In genomic region chr15:72271221-72271620, GRCh38 we compare ENCODE assay signal across 10 cellular contexts. TPM values are rescaled to one million over a fixed set of nuclear protein-coding genes. Genes with fewer than 3 reads are reported as not detected.
A peak's percentile ranks its signal among the peaks of the same experiment; 100 is the strongest.
DNase-seq lines count a peak whose midpoint lies in the region; ATAC-seq and TF ChIP-seq lines count a peak whose summit lies in the region.
"Had no signal": no experiment of that assay in that cellular context is flagged by ENCODE, and none has a peak within 500 bp of the region (broad histone marks: within the 10 kb centered on the region; RNA-seq: fewer than 3 reads in every experiment).

No MANE protein-coding gene starts in this region.

- H3K9me3 Mint-ChIP-seq in GM23338, result no peaks in the 10 kb centered on the region

- peaks cover 15% of the 10 kb centered on the region for H3K79me2 ChIP-seq in GM23338 (replicated peaks; ENCODE audit: insufficient read depth)

- H3K36me3 ChIP-seq in GM23338 (ENCODE audit: insufficient read depth), result peaks cover under 1% of the 10 kb centered on the region; the same call in 1 of the 2 replicates
- peaks cover 25% of the 10 kb centered on the region for H3K36me3 ChIP-seq in SJCRH30
- peaks cover 19 to 47% (median 28%) of the 10 kb centered on the region in 4 donors for H3K36me3 ChIP-seq in esophagus muscularis mucosa
- peaks cover 8 to 29% (median 14%) of the 10 kb centered on the region in 4 donors for H3K36me3 ChIP-seq in sigmoid colon

- no peaks in the 10 kb centered on the region for H3K9me2 ChIP-seq in GM23338 (ENCODE audit: insufficient read depth)

- no peaks in the 10 kb centered on the region; the same call in 1 of the 2 replicates for H3F3A ChIP-seq in GM23338 (replicated peaks; ENCODE audit: low read depth)

- H2AFZ ChIP-seq in GM23338, result no peak overlapping the region

- no peaks in the 10 kb centered on the region for H3K27me3 ChIP-seq in GM23338 (ENCODE audit: insufficient read depth)
- no peaks in the 10 kb centered on the region for H3K27me3 ChIP-seq in SJCRH30
- H3K27me3 ChIP-seq in esophagus muscularis mucosa, result no peaks in the 10 kb centered on the region
- H3K27me3 ChIP-seq in sigmoid colon, result no peaks in the 10 kb centered on the region
- H3K27me3 ChIP-seq: thyroid gland had no signal

- peaks cover 21% of the 10 kb centered on the region for H4K20me1 ChIP-seq in GM23338 (replicated peaks; ENCODE audit: insufficient read depth)

- peaks cover 3% of the 10 kb centered on the region for H3K27me3 Mint-ChIP-seq in GM23338 (ENCODE audit: insufficient read depth, low read depth, poor library complexity)

- TF ChIP-seq POLR2A in esophagus muscularis mucosa (IDR thresholded peaks at IDR 0.05; ENCODE audit: low read depth), result no peak
- TF ChIP-seq POLR2A in sigmoid colon (IDR thresholded peaks at IDR 0.05), result no peak

- H3K4me1 Mint-ChIP-seq in GM23338, result peaks cover 14% of the 10 kb centered on the region

- H3K4me3 ChIP-seq in GM23338 (peak overlapping the region; percentile 90), SJCRH30 (peak overlapping the region; percentile 91), esophagus muscularis mucosa (peak overlapping the region in 3 of 4 donors; percentile 68 to 97 (median 88)), sigmoid colon (peak overlapping the region in 3 of 4 donors; percentile 72 to 90 (median 82))

- H3K27ac ChIP-seq in GM23338 (ENCODE audit: low read depth), result no peak overlapping the region
- no peak overlapping the region for H3K27ac ChIP-seq in SJCRH30
- peak overlapping the region in 3 of 4 donors; percentile 86 to 95 (median 92) for H3K27ac ChIP-seq in esophagus muscularis mucosa (replicated peaks in 1 of 4)
- H3K27ac ChIP-seq in sigmoid colon, result peak overlapping the region in 3 of 4 donors; percentile 83 to 95 (median 91)

- H3K4me2 ChIP-seq in GM23338, result peak overlapping the region; percentile 84

- no peak for TF ChIP-seq EP300 in esophagus muscularis mucosa (IDR thresholded peaks at IDR 0.05)
- TF ChIP-seq EP300 in sigmoid colon (IDR thresholded peaks at IDR 0.05), result no peak

- no peak for DNase-seq in GM23338 (ENCODE audit: low spot score)
- no peak for DNase-seq in SJCRH30
- no peak for DNase-seq in esophagus muscularis mucosa (ENCODE audit: extremely low spot score)
- no peak for DNase-seq in sigmoid colon
- DNase-seq in stimulated activated naive CD4-positive, alpha-beta T cell (lab: John Stamatoyannopoulos, UW), result no peak
- DNase-seq in AG20443 (ENCODE audit: low spot score), result no peak
- DNase-seq in activated CD4-positive, alpha-beta T cell treated with anti-CD3 and anti-CD28 coated beads, Interleukin-2, amount 50 U/mL, for 48 hours, result no peak
- DNase-seq: activated CD4-positive, alpha-beta T cell treated with anti-CD3 and anti-CD28 coated beads for 1 hour; thyroid gland had no signal

- H3K36me3 Mint-ChIP-seq in GM23338 (ENCODE audit: low read depth), result peaks cover 8% of the 10 kb centered on the region; the same call in 2 of the 3 replicates

- H3K4me3 Mint-ChIP-seq in GM23338, result peak overlapping the region; percentile 89

- ATAC-seq in GM23338 (no peak), GM19035 (IDR thresholded peaks at IDR 0.05; ENCODE audit: unreplicated experiment) (no peak)

- TF ChIP-seq CTCF in GM23338 (conservative IDR thresholded peaks at IDR 0.05; ENCODE audit: low read depth in 2 of 2) (no peak), esophagus muscularis mucosa (IDR thresholded peaks at IDR 0.05) (no peak), sigmoid colon (IDR thresholded peaks at IDR 0.05) (no peak)

- intact Hi-C loops in esophagus muscularis mucosa (cut with DNase I), result no loop called here
- intact Hi-C loops in sigmoid colon (cut with DNase I), result loop anchor here (2.0 to 5.0 kb wide), 3 partner anchors 68 to 201 kb away; partner anchors contain the start of genes ARIH1, MYO9A and SENP8

- WGBS in esophagus muscularis mucosa, result 87% methylated on average over 4 of the region's 4 CpGs
- 91 to 93% methylated on average over 4 of the region's 4 CpGs for WGBS in sigmoid colon, 2 donors

- H3K4me1 ChIP-seq in GM23338 (ENCODE audit: insufficient read depth) (peaks cover 7% of the 10 kb centered on the region; the same call in 1 of the 2 replicates), SJCRH30 (peaks cover 26% of the 10 kb centered on the region), esophagus muscularis mucosa (peaks cover 20 to 40% (median 38%) of the 10 kb centered on the region in 4 donors), sigmoid colon (peaks cover 0 to 28% (median 22%) of the 10 kb centered on the region in 4 donors)

- no peak overlapping the region for H3K27ac Mint-ChIP-seq in GM23338

- H3K9me3 ChIP-seq in SJCRH30 (replicated peaks), result no peaks in the 10 kb centered on the region
- H3K9me3 ChIP-seq in esophagus muscularis mucosa, result no peaks in the 10 kb centered on the region
- H3K9me3 ChIP-seq in sigmoid colon, result no peaks in the 10 kb centered on the region
- H3K9me3 ChIP-seq: thyroid gland had no signal

TF ChIP-seq in GM23338, 12 proteins besides CTCF, POLR2A, EP300 and RAD21 (continues in another document):
- no peak for TF ChIP-seq EZH2 (IDR thresholded peaks at IDR 0.05; ENCODE audit: low read depth, unreplicated experiment)
- TF ChIP-seq REST (IDR thresholded peaks at IDR 0.05; ENCODE audit: unreplicated experiment), result no peak
- TF ChIP-seq CREB1 (CRISPR knock-in tag; IDR thresholded peaks at IDR 0.05; ENCODE audit: low read depth), result no peak

RNA-seq across cellular contexts. Expression of gene PARP6, which starts 1.1 kb away (rescaled TPM):
- 17.8 and 28.1 TPM in 2 replicates for total RNA-seq in GM23338 (2014; rRNA removed; shearing (Covaris generic))
- 18.3 and 27.6 TPM in 2 replicates for polyA plus RNA-seq in GM23338 (2016; fragmentation: Nextera tagmentation; extraction: Ambion mirVana)
- total RNA-seq in SJCRH30 (2014; rRNA removed; shearing (Covaris generic)), result 36.1 and 52.5 TPM in 2 replicates
- total RNA-seq in esophagus muscularis mucosa, result 10 to 100 TPM; 46.5 to 79.0 (median 53.7) TPM
- 100 to 1,000 TPM in 1 of 4 donors, 10 to 100 TPM in 3; 41.5 to 103 (median 60.0) TPM for total RNA-seq in sigmoid colon
- 10 to 100 TPM; 12.5 to 29.4 (median 27.2) TPM for polyA plus RNA-seq in sigmoid colon

RNA-seq across cellular contexts. Expression of gene PKM, which starts 40.2 kb away (rescaled TPM):
- total RNA-seq in GM23338 (2014; rRNA removed; shearing (Covaris generic)), result 1,067 and 1,137 TPM in 2 replicates
- 432 and 445 TPM in 2 replicates for polyA plus RNA-seq in GM23338 (2016; fragmentation: Nextera tagmentation; extraction: Ambion mirVana)
- 1,855 and 1,858 TPM in 2 replicates for total RNA-seq in SJCRH30 (2014; rRNA removed; shearing (Covaris generic))
- total RNA-seq in esophagus muscularis mucosa, result 100 to 1,000 TPM; 392 to 605 (median 482) TPM
- total RNA-seq in sigmoid colon, result 100 to 1,000 TPM; 135 to 213 (median 200) TPM
- polyA plus RNA-seq in sigmoid colon, result 100 to 1,000 TPM; 174 to 582 (median 254) TPM

RNA-seq across cellular contexts. Expression of gene CELF6, which starts 48.7 kb away (rescaled TPM):
- total RNA-seq in GM23338 (2014; rRNA removed; shearing (Covaris generic)), result 0.14 TPM in 1 of 2 replicates, not detected in the other
- not detected in 2 replicates for polyA plus RNA-seq in GM23338 (2016; fragmentation: Nextera tagmentation; extraction: Ambion mirVana)
- total RNA-seq in SJCRH30 (2014; rRNA removed; shearing (Covaris generic)), result 0.05 TPM in 1 of 2 replicates, not detected in the other
- 1 to 10 TPM; 1.2 to 4.6 (median 2.5) TPM for total RNA-seq in esophagus muscularis mucosa
- total RNA-seq in sigmoid colon, result 1 to 10 TPM; 2.1 to 5.8 (median 2.8) TPM
- polyA plus RNA-seq in sigmoid colon, result 1 to 10 TPM in 1 of 3 donors, not detected in 2; 4.2 TPM

Comparison
In these comparisons a context has a peak if more than half of its experiments do, and no peak if none do; other contexts are left out.
1. H3K27ac ChIP-seq: peak in esophagus muscularis mucosa (3 of 4) and sigmoid colon (3 of 4); none in GM23338 (single experiment) and SJCRH30 (single experiment).
2. Peak in every context shown above with its lines, with median percentiles within 50 percentile points of each other: H3K4me3 ChIP-seq.